ENCODE assay signal across 11 cellular contexts in the genomic region with DNA sequence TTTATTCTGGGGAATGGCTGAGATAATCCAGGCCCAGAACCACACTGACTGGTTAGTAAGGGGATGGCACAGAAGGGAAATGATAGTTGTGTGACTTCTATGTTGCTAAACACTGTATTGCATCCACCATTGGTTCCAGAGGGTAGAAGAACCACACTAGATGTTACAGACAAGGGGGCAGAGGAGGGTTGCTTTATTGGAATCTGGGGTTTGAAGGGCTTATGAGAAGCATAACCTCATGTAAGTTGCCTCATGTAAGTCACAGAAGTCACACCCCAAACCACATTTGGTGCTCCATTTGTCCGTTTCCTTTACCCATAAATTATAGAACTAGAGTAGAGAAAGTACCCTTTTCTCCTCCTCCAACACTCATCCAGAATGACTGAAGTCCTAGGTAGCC. TPM values are rescaled to one million over a fixed set of nuclear protein-coding genes. Genes with fewer than 3 reads are reported as not detected.
DNase-seq lines count a peak whose midpoint lies in the region; TF ChIP-seq lines count a peak whose summit lies in the region.
"Had no signal": no experiment of that assay in that cellular context is flagged by ENCODE, and none has a peak within 500 bp of the region (broad histone marks: within the 10 kb centered on the region; RNA-seq: fewer than 3 reads in every experiment).

No MANE protein-coding gene starts in this region.

- peaks cover 45% of the 10 kb centered on the region for H3F3A ChIP-seq in SU-DHL-6 (ENCODE audit: insufficient read depth)

- peaks cover 1% of the 10 kb centered on the region for H3K36me3 Mint-ChIP-seq in IgD-negative memory B cell

- H3K4me1 Mint-ChIP-seq in IgD-negative memory B cell = peaks cover 19 to 34% (median 26%) of the 10 kb centered on the region in 3 donors

- TF ChIP-seq CTCF in SU-DHL-6 (IDR thresholded peaks at IDR 0.05; ENCODE audit: insufficient read depth, low read length, poor library complexity, severe bottlenecking) = no peak

- peak overlapping the region; percentile 43 for H3K9ac ChIP-seq in SU-DHL-6 (ENCODE audit: low read length)

- peak; percentile 37 for DNase-seq in CD1c-positive myeloid dendritic cell (ENCODE audit: extremely low spot score)
- DNase-seq in DMS 273 treated with DMSO at 0.1 percent for 48 hours (lab: John Stamatoyannopoulos, UW) = no peak
- no peak for DNase-seq in NCI-H524 treated with DMSO at 0.1 percent for 48 hours (lab: John Stamatoyannopoulos, UW)
- no peak for DNase-seq in iPS-NIHi7 (ENCODE audit: extremely low spot score)
- no peak for DNase-seq in activated gamma-delta T cell (lab: John Stamatoyannopoulos, UW)
- DNase-seq: activated gamma-delta T cell treated with Interleukin-2 at 50 U/mL for 16 hours, BE2C, NCI-H2081 had no signal

- H3K4me3 Mint-ChIP-seq in IgD-negative memory B cell = peak overlapping the region in 3 of 4 donors; percentile 78 to 82 (median 81)

- no peaks in the 10 kb centered on the region for H3K9me2 ChIP-seq in SU-DHL-6 (replicated peaks; ENCODE audit: insufficient read depth, low read length)

- peak overlapping the region; percentile 6 for H3K4me3 ChIP-seq in SU-DHL-6 (ENCODE audit: insufficient read depth, low read length, poor library complexity, severe bottlenecking)
- no peak overlapping the region for H3K4me3 ChIP-seq in muscle layer of duodenum (ENCODE audit: low read depth in 1 of 2, low read length in 2 of 2)

- H3K27me3 Mint-ChIP-seq in IgD-negative memory B cell = no peaks in the 10 kb centered on the region

- no peaks in the 10 kb centered on the region for H4K20me1 ChIP-seq in SU-DHL-6 (ENCODE audit: low read depth, low read length)

- H3K4me1 ChIP-seq in muscle layer of duodenum (ENCODE audit: control insufficient read depth in 1 of 2, insufficient read depth in 2 of 2, low read length in 2 of 2) = no peaks in the 10 kb centered on the region
- H3K4me1 ChIP-seq: BE2C had no signal

- H3K9me3 ChIP-seq in SU-DHL-6 (ENCODE audit: insufficient read depth, low read length) (no peaks in the 10 kb centered on the region), muscle layer of duodenum (ENCODE audit: control insufficient read depth in 1 of 2, low read length in 2 of 2) (no peaks in the 10 kb centered on the region)
- H3K9me3 ChIP-seq: BE2C had no signal

- H2AFZ ChIP-seq in SU-DHL-6 (ENCODE audit: low read depth, low read length, severe bottlenecking) = peak overlapping the region; percentile 0

- no peaks in the 10 kb centered on the region for H3K79me2 ChIP-seq in SU-DHL-6 (ENCODE audit: insufficient read depth, low read length)

- H3K4me2 ChIP-seq in SU-DHL-6 (ENCODE audit: low read depth, low read length, poor library complexity, severe bottlenecking) = peak overlapping the region; percentile 59

- H3K27me3 ChIP-seq in SU-DHL-6 (ENCODE audit: low read length) (no peaks in the 10 kb centered on the region), muscle layer of duodenum (ENCODE audit: low read depth, low read length) (no peaks in the 10 kb centered on the region)
- H3K27me3 ChIP-seq: BE2C had no signal

- no peaks in the 10 kb centered on the region for H3K9me3 Mint-ChIP-seq in IgD-negative memory B cell

- no peaks in the 10 kb centered on the region for H3K36me3 ChIP-seq in SU-DHL-6 (ENCODE audit: low read length)
- H3K36me3 ChIP-seq in muscle layer of duodenum (ENCODE audit: control insufficient read depth in 1 of 2, insufficient read depth in 2 of 2, low read length in 2 of 2) = no peaks in the 10 kb centered on the region
- H3K36me3 ChIP-seq: BE2C had no signal

- H3K27ac Mint-ChIP-seq in IgD-negative memory B cell = peak overlapping the region; percentile 9 to 93 (median 65)

- H3K27ac ChIP-seq in SU-DHL-6 (ENCODE audit: low read depth, low read length) (peak overlapping the region; percentile 89), muscle layer of duodenum (ENCODE audit: low read length) (peak overlapping the region; percentile 19)

RNA-seq across cellular contexts. Expression of gene PSMA6, which starts 5.5 kb away (rescaled TPM):
- 210 TPM for polyA plus RNA-seq in IgD-negative memory B cell
